10 cellular contexts compared by ENCODE assay signal in the genomic region with DNA sequence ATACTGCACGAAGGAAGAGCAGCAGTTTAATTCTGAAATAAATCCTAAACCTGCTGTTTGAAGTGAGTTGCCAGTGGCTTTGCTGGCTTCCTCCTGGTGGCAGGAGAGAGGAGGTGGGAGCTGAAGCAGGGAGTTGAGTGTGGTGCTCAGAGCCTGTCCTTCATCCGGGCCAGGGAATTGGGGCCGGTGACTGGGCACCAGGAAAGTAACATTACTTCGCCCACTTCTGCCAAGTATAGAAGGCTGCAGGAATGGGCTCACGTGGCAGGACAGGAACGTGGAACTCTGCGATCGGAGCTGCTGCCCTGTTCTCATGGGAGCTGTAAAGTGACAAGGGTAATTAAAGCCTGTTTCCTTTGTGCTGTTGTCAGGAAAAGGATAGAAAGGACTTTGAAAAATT. TPM values are rescaled to one million over a fixed set of nuclear protein-coding genes. Genes with fewer than 3 reads are reported as not detected.
DNase-seq lines count a peak whose midpoint lies in the region; ATAC-seq and TF ChIP-seq lines count a peak whose summit lies in the region.
"Had no signal": no experiment of that assay in that cellular context is flagged by ENCODE, and none has a peak within 500 bp of the region (broad histone marks: within the 10 kb centered on the region; RNA-seq: fewer than 3 reads in every experiment).

No MANE protein-coding gene starts in this region.

- no peaks in the 10 kb centered on the region for H3K9me3 Mint-ChIP-seq in HFFc6
- no peaks in the 10 kb centered on the region for H3K9me3 Mint-ChIP-seq in dendritic cell treated with granulocyte-macrophage colony-stimulating factor and Interleukin-4, amounts not matched to agents 40 ng/mL and 50 ng/mL, for 4 days

- H3K9me3 ChIP-seq in lower lobe of right lung = no peaks in the 10 kb centered on the region

- H3K4me1 ChIP-seq in lower lobe of right lung = peaks cover 40% of the 10 kb centered on the region

- H3K27ac Mint-ChIP-seq in HFFc6 = peak overlapping the region; percentile 66
- H3K27ac Mint-ChIP-seq in dendritic cell treated with granulocyte-macrophage colony-stimulating factor and Interleukin-4, amounts not matched to agents 40 ng/mL and 50 ng/mL, for 4 days = peak overlapping the region; percentile 56

- peaks cover 32% of the 10 kb centered on the region for H3K36me3 Mint-ChIP-seq in HFFc6 (ENCODE audit: low read depth)
- peaks cover 100% of the 10 kb centered on the region for H3K36me3 Mint-ChIP-seq in dendritic cell treated with granulocyte-macrophage colony-stimulating factor and Interleukin-4, amounts not matched to agents 40 ng/mL and 50 ng/mL, for 4 days (ENCODE audit: low read depth)

- TF ChIP-seq CTCF in 22Rv1 (IDR thresholded peaks at IDR 0.05) = no peak
- TF ChIP-seq CTCF in HFFc6 (IDR thresholded peaks at IDR 0.05) = peak; percentile 34
- no peak for TF ChIP-seq CTCF in lower lobe of right lung (IDR thresholded peaks at IDR 0.05)

- H3K27me3 ChIP-seq in lower lobe of right lung (ENCODE audit: low read depth) = no peaks in the 10 kb centered on the region

- no peak overlapping the region for H3K4me3 ChIP-seq in lower lobe of right lung

- H3K36me3 ChIP-seq in lower lobe of right lung = peaks cover 86% of the 10 kb centered on the region

- peaks cover 14% of the 10 kb centered on the region for H3K4me1 Mint-ChIP-seq in HFFc6 (ENCODE audit: low read depth)
- peaks cover 74% of the 10 kb centered on the region for H3K4me1 Mint-ChIP-seq in dendritic cell treated with granulocyte-macrophage colony-stimulating factor and Interleukin-4, amounts not matched to agents 40 ng/mL and 50 ng/mL, for 4 days (ENCODE audit: low read depth)

- 0 out of 2 replicates have a peak overlapping the region, but pooled peaks have one; percentile 5 for H3K27ac ChIP-seq in 22Rv1
- peak overlapping the region; percentile 20 for H3K27ac ChIP-seq in lower lobe of right lung

- ATAC-seq in lower lobe of right lung (no peak), GM19452 (IDR thresholded peaks at IDR 0.05; ENCODE audit: unreplicated experiment) (no peak), GM19023 (IDR thresholded peaks at IDR 0.05; ENCODE audit: unreplicated experiment) (no peak)
- ATAC-seq: activated CD8-positive, alpha-beta T cell treated with anti-CD3 and anti-CD28 coated beads, Interleukin-2, amount 10 ng/mL, durations not matched to agents 7 days and 5 days had no signal

- DNase-seq in HFFc6 = no peak
- DNase-seq in lower lobe of right lung = no peak
- no peak for DNase-seq in NCI-H146 (lab: John Stamatoyannopoulos, UW)
- no peak for DNase-seq in activated CD4-positive, alpha-beta T cell treated with anti-CD3 and anti-CD28 coated beads, Interleukin-2, amount 50 U/mL, for 48 hours
- DNase-seq: activated CD8-positive, alpha-beta T cell treated with anti-CD3 and anti-CD28 coated beads, Interleukin-2, amount 10 ng/mL, durations not matched to agents 7 days and 5 days; NCI-H526 treated with DMSO at 0.1 percent for 48 hours had no signal

- H3K27me3 Mint-ChIP-seq in HFFc6 (ENCODE audit: insufficient read depth) = peaks cover 7% of the 10 kb centered on the region
- no peaks in the 10 kb centered on the region for H3K27me3 Mint-ChIP-seq in dendritic cell treated with granulocyte-macrophage colony-stimulating factor and Interleukin-4, amounts not matched to agents 40 ng/mL and 50 ng/mL, for 4 days

- H3K4me3 Mint-ChIP-seq in HFFc6 = no peak overlapping the region
- H3K4me3 Mint-ChIP-seq in dendritic cell treated with granulocyte-macrophage colony-stimulating factor and Interleukin-4, amounts not matched to agents 40 ng/mL and 50 ng/mL, for 4 days = no peak overlapping the region
- H3K4me3 Mint-ChIP-seq: activated CD8-positive, alpha-beta T cell treated with anti-CD3 and anti-CD28 coated beads, Interleukin-2, amount 10 ng/mL, durations not matched to agents 7 days and 5 days had no signal

- intact Hi-C loops in dendritic cell treated with granulocyte-macrophage colony-stimulating factor and Interleukin-4, amounts not matched to agents 40 ng/mL and 50 ng/mL, for 4 days (cut with micrococcal nuclease) = no loop called here
- intact Hi-C loops in lower lobe of right lung (cut with DNase I) = no loop called here

RNA-seq across cellular contexts. Expression of a gene that starts 8.7 kb away (rescaled TPM):
- total RNA-seq in HFFc6 (2021; fragmentation: NEBNext Ultra II Directional; extraction: Animal tissue kit (Norgen Biotek cat#: 25700)) = 10 to 100 TPM; 21.4 to 27.6 (median 24.5) TPM
- 24.3 TPM for total RNA-seq in lower lobe of right lung
